In genomic region chr16:81492307-81492706, GRCh38 we compare ENCODE assay signal across 12 cellular contexts. TPM values are rescaled to one million over a fixed set of nuclear protein-coding genes. Genes with fewer than 3 reads are reported as not detected.
DNase-seq lines count a peak whose midpoint lies in the region; ATAC-seq and TF ChIP-seq lines count a peak whose summit lies in the region.
"Had no signal": no experiment of that assay in that cellular context is flagged by ENCODE, and none has a peak within 500 bp of the region (broad histone marks: within the 10 kb centered on the region; RNA-seq: fewer than 3 reads in every experiment).

No MANE protein-coding gene starts in this region.

- H3K27me3 ChIP-seq in H7 (ENCODE audit: control insufficient read depth, insufficient read depth, low read length) (no peaks in the 10 kb centered on the region), HAP-1 (ENCODE audit: low read depth) (no peaks in the 10 kb centered on the region)
- H3K27me3 ChIP-seq: dorsolateral prefrontal cortex had no signal

- ATAC-seq in stimulated activated naive B cell treated with anti-CD40 and anti-IgM and Interleukin-4, amounts not matched to agents 10 μg/mL and 1 μg/mL and 100 μg/mL, for 72 hours (replicated peaks), result no peak

- no peaks in the 10 kb centered on the region for H3K9me3 ChIP-seq in HAP-1

- H3K36me3 ChIP-seq in H7 (replicated peaks; ENCODE audit: control insufficient read depth, insufficient read depth, low read length) (no peaks in the 10 kb centered on the region; the same call in 1 of the 2 replicates), HAP-1 (replicated peaks) (no peaks in the 10 kb centered on the region)

- peaks cover 6% of the 10 kb centered on the region for H3K36me3 Mint-ChIP-seq in MCF 10A (ENCODE audit: insufficient read depth, unreplicated experiment)
- peaks cover 12 to 22% of the 10 kb centered on the region in 2 donors for H3K36me3 Mint-ChIP-seq in stimulated activated naive B cell treated with anti-CD40 and anti-IgM and Interleukin-4, amounts not matched to agents 10 μg/mL and 1 μg/mL and 100 μg/mL, for 72 hours

- peaks cover 35% of the 10 kb centered on the region for H3K4me1 Mint-ChIP-seq in MCF 10A (ENCODE audit: insufficient read depth, unreplicated experiment)
- peaks cover 66 to 94% of the 10 kb centered on the region in 2 donors for H3K4me1 Mint-ChIP-seq in stimulated activated naive B cell treated with anti-CD40 and anti-IgM and Interleukin-4, amounts not matched to agents 10 μg/mL and 1 μg/mL and 100 μg/mL, for 72 hours

- H3K27me3 Mint-ChIP-seq in MCF 10A (ENCODE audit: insufficient read depth, unreplicated experiment), result no peaks in the 10 kb centered on the region
- H3K27me3 Mint-ChIP-seq in stimulated activated naive B cell treated with anti-CD40 and anti-IgM and Interleukin-4, amounts not matched to agents 10 μg/mL and 1 μg/mL and 100 μg/mL, for 72 hours, result no peaks in the 10 kb centered on the region

- H3K4me3 ChIP-seq in H7 (ENCODE audit: insufficient read depth, low read depth, low read length), result no peak overlapping the region
- no peak overlapping the region for H3K4me3 ChIP-seq in HAP-1

- intact Hi-C loops in MCF 10A (cut with micrococcal nuclease), result loop anchor here (2.0 kb wide), 2 partner anchors 46 to 90 kb away; no protein-coding TSS in a partner anchor

- no TSS peak for BruUV-seq in MCF 10A (replicated peaks; lab: Mats Ljungman, UMichigan)

- no peak for TF ChIP-seq CTCF in MCF 10A (IDR thresholded peaks at IDR 0.05; ENCODE audit: unreplicated experiment)
- no peak for TF ChIP-seq CTCF in GM13977 (IDR thresholded peaks at IDR 0.05; ENCODE audit: extremely low read depth, insufficient read depth, missing control alignments)

- DNase-seq in H7 (peak; percentile 65), MCF 10A (ENCODE audit: unreplicated experiment) (no peak), left kidney (ENCODE audit: low read depth, low spot score) (peak; percentile 45), GM13977 (ENCODE audit: low spot score) (no peak), GOT3 (lab: John Stamatoyannopoulos, UW) (no peak), HAP-1 (ENCODE audit: low spot score in 2 of 2) (no peak), 8988T (no peak)
- DNase-seq in stimulated activated naive B cell treated with anti-CD40 and anti-IgM and Interleukin-4, amounts not matched to agents 10 μg/mL and 1 μg/mL and 100 μg/mL, for 72 hours, result no peak
- DNase-seq: dorsolateral prefrontal cortex; islet precursor cell; MM.1S; NK-92 treated with Interleukin-12 subunit alpha and Interleukin-12 subunit beta, amount 100 ng/mL, for 24 hours had no signal

- no peaks in the 10 kb centered on the region for H3K4me1 ChIP-seq in HAP-1

- in situ Hi-C loops in GM13977 (cut with MboI; ENCODE audit: low pct_unique_long_range_greater_than_20kb, low sequenced_read_pairs, unreplicated experiment), result no loop called here
- in situ Hi-C loops in HAP-1 (cut with MboI; ENCODE audit: low sequenced_read_pairs), result no loop called here

- H3K27ac Mint-ChIP-seq in MCF 10A (ENCODE audit: low read depth, unreplicated experiment), result peak overlapping the region; percentile 59
- H3K27ac Mint-ChIP-seq in stimulated activated naive B cell treated with anti-CD40 and anti-IgM and Interleukin-4, amounts not matched to agents 10 μg/mL and 1 μg/mL and 100 μg/mL, for 72 hours, result peak overlapping the region; percentile 57

- no peak overlapping the region for H3K4me3 Mint-ChIP-seq in MCF 10A (ENCODE audit: unreplicated experiment)
- no peak overlapping the region for H3K4me3 Mint-ChIP-seq in stimulated activated naive B cell treated with anti-CD40 and anti-IgM and Interleukin-4, amounts not matched to agents 10 μg/mL and 1 μg/mL and 100 μg/mL, for 72 hours

- no peaks in the 10 kb centered on the region for H3K9me3 Mint-ChIP-seq in MCF 10A (ENCODE audit: unreplicated experiment)
- H3K9me3 Mint-ChIP-seq in stimulated activated naive B cell treated with anti-CD40 and anti-IgM and Interleukin-4, amounts not matched to agents 10 μg/mL and 1 μg/mL and 100 μg/mL, for 72 hours, result no peaks in the 10 kb centered on the region

- CTCF ChIA-PET in MCF 10A (lab: Yijun Ruan, JAX), result interaction anchor here (0.7 kb wide), 1 partner anchor 38 kb away, joined by 3 read pairs; no protein-coding TSS in a partner anchor

- POLR2A ChIA-PET in MCF 10A (lab: Yijun Ruan, JAX), result interaction anchor here (1.5 to 3.7 kb wide), 2 partner anchors 35 to 44 kb away, joined by 3 to 27 read pairs; no protein-coding TSS in a partner anchor

RNA-seq across cellular contexts. Expression of gene CMIP, which starts 47.7 kb away (rescaled TPM):
- total RNA-seq in H7 (2014; rRNA removed; shearing (Covaris generic)), result 13.1 and 19.2 TPM in 2 replicates
- total RNA-seq in MCF 10A (2022), result 44.3 and 53.6 TPM in 2 replicates

Comparison
In these comparisons a context has a peak if more than half of its experiments do, and no peak if none do; other contexts are left out.
1. DNase-seq: peak in H7 (single experiment) and left kidney (single experiment); none in MCF 10A (single experiment), stimulated activated naive B cell treated with anti-CD40 and anti-IgM and Interleukin-4, amounts not matched to agents 10 μg/mL and 1 μg/mL and 100 μg/mL, for 72 hours (single experiment), GM13977 (single experiment), GOT3 (single experiment), HAP-1 (0 of 2) and 8988T (single experiment).